8 cellular contexts compared by ENCODE assay signal in genomic region chr6:41428402-41428994, GRCh38.
DNase-seq lines count a peak whose midpoint lies in the region; ATAC-seq, FAIRE-seq and TF ChIP-seq lines count a peak whose summit lies in the region.

No MANE protein-coding gene starts in this region.

- no peak overlapping the region for H3K9ac ChIP-seq in PC-3 (ENCODE audit: low read length)

- no peaks in the 10 kb centered on the region for H3K9me2 ChIP-seq in GM23338 (ENCODE audit: insufficient read depth)
- no peaks in the 10 kb centered on the region for H3K9me2 ChIP-seq in PC-3 (replicated peaks; ENCODE audit: low read length)

- H3K27ac ChIP-seq in GM23338 (ENCODE audit: low read depth) = no peak overlapping the region
- H3K27ac ChIP-seq in PC-3 (ENCODE audit: low read length) = no peak overlapping the region

- peaks cover 84% of the 10 kb centered on the region for H3K27me3 ChIP-seq in GM23338 (ENCODE audit: insufficient read depth)
- H3K27me3 ChIP-seq in PC-3 (ENCODE audit: low read length) = no peaks in the 10 kb centered on the region

- H3F3A ChIP-seq in GM23338 (replicated peaks; ENCODE audit: low read depth) (peaks cover 12% of the 10 kb centered on the region), PC-3 (ENCODE audit: low read length, unreplicated experiment) (no peaks in the 10 kb centered on the region)

- TF ChIP-seq CTCF in GM23338 (conservative IDR thresholded peaks at IDR 0.05; ENCODE audit: low read depth in 2 of 2) (no peak), PC-3 (conservative IDR thresholded peaks at IDR 0.05; ENCODE audit: low read depth, low read length) (no peak)

- BruUV-seq in PC-3 (replicated peaks; lab: Mats Ljungman, UMichigan) = no TSS peak

- FAIRE-seq in urothelium cell line (lab: Jason Lieb, UNC) = no peak

- peaks cover 28% of the 10 kb centered on the region for H3K27me3 Mint-ChIP-seq in GM23338 (ENCODE audit: insufficient read depth, low read depth, poor library complexity)

- H3K36me3 ChIP-seq in GM23338 (ENCODE audit: insufficient read depth) = no peaks in the 10 kb centered on the region
- H3K36me3 ChIP-seq in PC-3 (ENCODE audit: low read depth, low read length) = no peaks in the 10 kb centered on the region

- CTCF ChIA-PET in PC-3 (lab: Charles Lee) = no interaction called here

- no peak for ATAC-seq in GM23338
- ATAC-seq in PC-3 = no peak
- ATAC-seq in left cardiac atrium = peak; percentile 9 to 27
- peak; percentile 70 for ATAC-seq in sciatic nerve

- H4K20me1 ChIP-seq in GM23338 (replicated peaks; ENCODE audit: insufficient read depth) (no peaks in the 10 kb centered on the region), PC-3 (ENCODE audit: low read length) (no peaks in the 10 kb centered on the region)

- no peak for DNase-seq in GM23338 (ENCODE audit: low spot score)
- no peak for DNase-seq in PC-3
- DNase-seq in left cardiac atrium = peak; percentile 51
- peak; percentile 82 for DNase-seq in sciatic nerve (ENCODE audit: low spot score)
- DNase-seq in stimulated activated CD4-positive, alpha-beta T cell treated with anti-CD3 and anti-CD28 coated beads, Interleukin-1b, Interleukin-23, amount 100 ng/mL, for 48 hours = no peak
- no peak for DNase-seq in cerebellar nuclear complex (lab: John Stamatoyannopoulos, UW)
- no peak for DNase-seq in urothelium cell line (ENCODE audit: low spot score)
- DNase-seq in COLO829 (ENCODE audit: low spot score) = no peak

- intact Hi-C loops in PC-3 (cut with micrococcal nuclease) = no loop called here
- intact Hi-C loops in left cardiac atrium (cut with DNase I) = loop anchor here in 1 of 2 donors (5.0 to 10.0 kb wide), 2 partner anchors 61 to 256 kb away; no protein-coding TSS in a partner anchor
- intact Hi-C loops in sciatic nerve (cut with DNase I) = no loop called here

- H3K9me3 Mint-ChIP-seq in GM23338 = no peaks in the 10 kb centered on the region

- peaks cover 45% of the 10 kb centered on the region for H3K4me1 ChIP-seq in GM23338 (ENCODE audit: insufficient read depth)
- H3K4me1 ChIP-seq in PC-3 (ENCODE audit: insufficient read depth, low read length) = peaks cover 23% of the 10 kb centered on the region; the same call in 1 of the 2 replicates

- peaks cover 27% of the 10 kb centered on the region for H3K4me1 Mint-ChIP-seq in GM23338

- H3K4me3 ChIP-seq in GM23338 = peak overlapping the region; percentile 69
- peak overlapping the region; percentile 70 for H3K4me3 ChIP-seq in PC-3 (ENCODE audit: low read length)

- H3K79me2 ChIP-seq in GM23338 (replicated peaks; ENCODE audit: insufficient read depth) = no peaks in the 10 kb centered on the region
- no peaks in the 10 kb centered on the region for H3K79me2 ChIP-seq in PC-3 (ENCODE audit: low read length)

- H2AFZ ChIP-seq in GM23338 (no peak overlapping the region), PC-3 (ENCODE audit: low read length) (peak overlapping the region; percentile 92)

- no peak overlapping the region for H3K27ac Mint-ChIP-seq in GM23338

- no peaks in the 10 kb centered on the region; the same call in 2 of the 3 replicates for H3K36me3 Mint-ChIP-seq in GM23338 (ENCODE audit: low read depth)

- POLR2A ChIA-PET in PC-3 (lab: Charles Lee; ENCODE audit: unreplicated experiment) = no interaction called here

- H3K4me2 ChIP-seq in GM23338 = peak overlapping the region; percentile 93
- H3K4me2 ChIP-seq in PC-3 (ENCODE audit: low read length) = peak overlapping the region; percentile 96

- H3K4me3 Mint-ChIP-seq in GM23338 = peak overlapping the region; percentile 69

- no peaks in the 10 kb centered on the region for H3K9me3 ChIP-seq in PC-3 (ENCODE audit: low read length)

TF ChIP-seq in GM23338, 12 proteins besides CTCF, POLR2A, EP300 and RAD21:
- TF ChIP-seq, protein P1, sequence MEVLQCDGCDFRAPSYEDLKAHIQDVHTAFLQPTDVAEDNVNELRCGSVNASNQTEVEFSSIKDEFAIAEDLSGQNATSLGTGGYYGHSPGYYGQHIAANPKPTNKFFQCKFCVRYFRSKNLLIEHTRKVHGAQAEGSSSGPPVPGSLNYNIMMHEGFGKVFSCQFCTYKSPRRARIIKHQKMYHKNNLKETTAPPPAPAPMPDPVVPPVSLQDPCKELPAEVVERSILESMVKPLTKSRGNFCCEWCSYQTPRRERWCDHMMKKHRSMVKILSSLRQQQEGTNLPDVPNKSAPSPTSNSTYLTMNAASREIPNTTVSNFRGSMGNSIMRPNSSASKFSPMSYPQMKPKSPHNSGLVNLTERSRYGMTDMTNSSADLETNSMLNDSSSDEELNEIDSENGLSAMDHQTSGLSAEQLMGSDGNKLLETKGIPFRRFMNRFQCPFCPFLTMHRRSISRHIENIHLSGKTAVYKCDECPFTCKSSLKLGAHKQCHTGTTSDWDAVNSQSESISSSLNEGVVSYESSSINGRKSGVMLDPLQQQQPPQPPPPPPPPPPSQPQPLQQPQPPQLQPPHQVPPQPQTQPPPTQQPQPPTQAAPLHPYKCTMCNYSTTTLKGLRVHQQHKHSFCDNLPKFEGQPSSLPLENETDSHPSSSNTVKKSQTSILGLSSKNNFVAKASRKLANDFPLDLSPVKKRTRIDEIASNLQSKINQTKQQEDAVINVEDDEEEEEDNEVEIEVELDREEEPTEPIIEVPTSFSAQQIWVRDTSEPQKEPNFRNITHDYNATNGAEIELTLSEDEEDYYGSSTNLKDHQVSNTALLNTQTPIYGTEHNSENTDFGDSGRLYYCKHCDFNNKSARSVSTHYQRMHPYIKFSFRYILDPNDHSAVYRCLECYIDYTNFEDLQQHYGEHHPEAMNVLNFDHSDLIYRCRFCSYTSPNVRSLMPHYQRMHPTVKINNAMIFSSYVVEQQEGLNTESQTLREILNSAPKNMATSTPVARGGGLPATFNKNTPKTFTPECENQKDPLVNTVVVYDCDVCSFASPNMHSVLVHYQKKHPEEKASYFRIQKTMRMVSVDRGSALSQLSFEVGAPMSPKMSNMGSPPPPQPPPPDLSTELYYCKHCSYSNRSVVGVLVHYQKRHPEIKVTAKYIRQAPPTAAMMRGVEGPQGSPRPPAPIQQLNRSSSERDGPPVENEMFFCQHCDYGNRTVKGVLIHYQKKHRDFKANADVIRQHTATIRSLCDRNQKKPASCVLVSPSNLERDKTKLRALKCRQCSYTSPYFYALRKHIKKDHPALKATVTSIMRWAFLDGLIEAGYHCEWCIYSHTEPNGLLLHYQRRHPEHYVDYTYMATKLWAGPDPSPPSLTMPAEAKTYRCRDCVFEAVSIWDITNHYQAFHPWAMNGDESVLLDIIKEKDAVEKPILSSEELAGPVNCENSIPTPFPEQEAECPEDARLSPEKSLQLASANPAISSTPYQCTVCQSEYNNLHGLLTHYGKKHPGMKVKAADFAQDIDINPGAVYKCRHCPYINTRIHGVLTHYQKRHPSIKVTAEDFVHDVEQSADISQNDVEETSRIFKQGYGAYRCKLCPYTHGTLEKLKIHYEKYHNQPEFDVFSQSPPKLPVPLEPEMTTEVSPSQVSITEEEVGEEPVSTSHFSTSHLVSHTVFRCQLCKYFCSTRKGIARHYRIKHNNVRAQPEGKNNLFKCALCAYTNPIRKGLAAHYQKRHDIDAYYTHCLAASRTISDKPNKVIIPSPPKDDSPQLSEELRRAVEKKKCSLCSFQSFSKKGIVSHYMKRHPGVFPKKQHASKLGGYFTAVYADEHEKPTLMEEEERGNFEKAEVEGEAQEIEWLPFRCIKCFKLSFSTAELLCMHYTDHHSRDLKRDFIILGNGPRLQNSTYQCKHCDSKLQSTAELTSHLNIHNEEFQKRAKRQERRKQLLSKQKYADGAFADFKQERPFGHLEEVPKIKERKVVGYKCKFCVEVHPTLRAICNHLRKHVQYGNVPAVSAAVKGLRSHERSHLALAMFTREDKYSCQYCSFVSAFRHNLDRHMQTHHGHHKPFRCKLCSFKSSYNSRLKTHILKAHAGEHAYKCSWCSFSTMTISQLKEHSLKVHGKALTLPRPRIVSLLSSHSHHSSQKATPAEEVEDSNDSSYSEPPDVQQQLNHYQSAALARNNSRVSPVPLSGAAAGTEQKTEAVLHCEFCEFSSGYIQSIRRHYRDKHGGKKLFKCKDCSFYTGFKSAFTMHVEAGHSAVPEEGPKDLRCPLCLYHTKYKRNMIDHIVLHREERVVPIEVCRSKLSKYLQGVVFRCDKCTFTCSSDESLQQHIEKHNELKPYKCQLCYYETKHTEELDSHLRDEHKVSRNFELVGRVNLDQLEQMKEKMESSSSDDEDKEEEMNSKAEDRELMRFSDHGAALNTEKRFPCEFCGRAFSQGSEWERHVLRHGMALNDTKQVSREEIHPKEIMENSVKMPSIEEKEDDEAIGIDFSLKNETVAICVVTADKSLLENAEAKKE (CRISPR knock-in tag; IDR thresholded peaks at IDR 0.05) = no peak
- peak; percentile 49 for TF ChIP-seq EZH2 (IDR thresholded peaks at IDR 0.05; ENCODE audit: low read depth, unreplicated experiment)
TF ChIP-seq in GM23338: peak in this region for 1.

Comparison
In these comparisons a context has a peak if more than half of its experiments do, and no peak if none do; other contexts are left out.
1. ATAC-seq: peak in left cardiac atrium (2 of 2) and sciatic nerve (single experiment); none in GM23338 (single experiment) and PC-3 (single experiment).
2. DNase-seq: peak in left cardiac atrium (single experiment) and sciatic nerve (single experiment); none in GM23338 (single experiment), PC-3 (single experiment), stimulated activated CD4-positive, alpha-beta T cell treated with anti-CD3 and anti-CD28 coated beads, Interleukin-1b, Interleukin-23, amount 100 ng/mL, for 48 hours (single experiment), cerebellar nuclear complex (0 of 2), urothelium cell line (single experiment) and COLO829 (single experiment).